25 cellular contexts compared by ENCODE assay signal in genomic region chr2:96248624-96249023, GRCh38. TPM values are rescaled to one million over a fixed set of nuclear protein-coding genes. Genes with fewer than 3 reads are reported as not detected.
DNase-seq lines count a peak whose midpoint lies in the region; ATAC-seq, FAIRE-seq and TF ChIP-seq lines count a peak whose summit lies in the region.
"Had no signal": no experiment of that assay in that cellular context is flagged by ENCODE, and none has a peak within 500 bp of the region (broad histone marks: within the 10 kb centered on the region; RNA-seq: fewer than 3 reads in every experiment).

No MANE protein-coding gene starts in this region.

- peaks cover 2% of the 10 kb centered on the region for H3K36me3 Mint-ChIP-seq in T-helper 17 cell (ENCODE audit: low read depth)
- H3K36me3 Mint-ChIP-seq in nephron progenitor cell (ENCODE audit: low read depth) = peaks cover 24% of the 10 kb centered on the region

- no peak overlapping the region for H3K4me2 ChIP-seq in HepG2 (ENCODE audit: low read depth, low read length)

- no peaks in the 10 kb centered on the region for H3K9me3 Mint-ChIP-seq in nephron progenitor cell
- H3K9me3 Mint-ChIP-seq in stimulated activated naive CD8-positive, alpha-beta T cell treated with anti-CD3 and anti-CD28 coated beads, Interleukin-15, amount 100 ng/mL, for 72 hours = peaks cover 8% of the 10 kb centered on the region in 2 donors

- FAIRE-seq in HepG2 (lab: Jason Lieb, UNC) = no peak
- FAIRE-seq: H1 had no signal

- H3K27ac ChIP-seq in HepG2 (ENCODE audit: extremely low read length, insufficient read depth, low read length) (no peak overlapping the region), right lobe of liver (no peak overlapping the region)
- H3K27ac ChIP-seq: 22Rv1, C4-2B, Peyer's patch had no signal

- H4K20me1 ChIP-seq in HepG2 (ENCODE audit: insufficient read depth, low read length) = no peaks in the 10 kb centered on the region

- H2AFZ ChIP-seq in HepG2 (ENCODE audit: low read length) = no peak overlapping the region

- DNase-seq in HepG2 (ENCODE audit: low spot score) = no peak
- DNase-seq in right lobe of liver = no peak
- no peak for DNase-seq in T-helper 17 cell
- no peak for DNase-seq in nephron progenitor cell
- DNase-seq in iPS-NIHi11 (ENCODE audit: low spot score) = no peak
- DNase-seq in stimulated activated naive CD8-positive, alpha-beta T cell treated with anti-CD3 and anti-CD28 coated beads, Interleukin-15, amount 100 ng/mL, for 72 hours = no peak
- no peak for DNase-seq in NCI-H1417 (lab: John Stamatoyannopoulos, UW)
- DNase-seq in Right ventricle myocardium superior = no peak
- DNase-seq: DMS153; IMR-90; KG1; MG63; NCI-H1105 treated with DMSO at 0.1 percent for 48 hours; NCI-H1694; NCI-H2029 treated with DMSO at 0.1 percent for 48 hours; NCI-H446 treated with DMSO at 0.1 percent for 48 hours; NCI-H526; NCI-H82; NK-92 treated with Interleukin-12 subunit alpha and Interleukin-12 subunit beta, amount 100 ng/mL, for 24 hours; Peyer's patch; SIG-M5 had no signal

- H3K4me3 Mint-ChIP-seq in T-helper 17 cell = no peak overlapping the region
- no peak overlapping the region for H3K4me3 Mint-ChIP-seq in nephron progenitor cell
- H3K4me3 Mint-ChIP-seq in stimulated activated naive CD8-positive, alpha-beta T cell treated with anti-CD3 and anti-CD28 coated beads, Interleukin-15, amount 100 ng/mL, for 72 hours = no peak overlapping the region
- H3K4me3 Mint-ChIP-seq: B cell had no signal

- POLR2A ChIA-PET in HepG2 (lab: Yijun Ruan, JAX) = interaction anchor here (1.4 to 1.5 kb wide), 2 partner anchors 12 to 40 kb away, joined by 5 to 6 read pairs; partner anchors contain the start of gene STARD7

- in situ Hi-C loops in HepG2 (cut with HindIII; ENCODE audit: extremely low pct_ligation_motif_present, low pct_unique_long_range_greater_than_20kb) = no loop called here

- BruUV-seq in HepG2 (replicated peaks; lab: Mats Ljungman, UMichigan) = no TSS peak

- H3K36me3 ChIP-seq in HepG2 (replicated peaks in 1 of 2; ENCODE audit: control insufficient read depth in 1 of 2, insufficient read depth in 2 of 2, low read length in 2 of 2) = peaks cover 10 to 13% of the 10 kb centered on the region in 2 experiments
- H3K36me3 ChIP-seq in right lobe of liver = peaks cover 0 to 22% (median 6%) of the 10 kb centered on the region in 4 donors

- H3K27me3 ChIP-seq in HepG2 (ENCODE audit: control insufficient read depth in 1 of 2, insufficient read depth in 2 of 2, low read length in 2 of 2) (no peaks in the 10 kb centered on the region), right lobe of liver (no peaks in the 10 kb centered on the region)
- H3K27me3 ChIP-seq: MG63, Peyer's patch had no signal

- H3K4me1 ChIP-seq in HepG2 (ENCODE audit: insufficient read depth, low read length) = peaks cover 25% of the 10 kb centered on the region
- H3K4me1 ChIP-seq in right lobe of liver = peaks cover 0 to 31% (median 7%) of the 10 kb centered on the region in 4 donors

- ATAC-seq in HepG2 = no peak
- ATAC-seq in right lobe of liver = no peak
- ATAC-seq in T-helper 17 cell = no peak
- ATAC-seq in stimulated activated naive CD8-positive, alpha-beta T cell treated with anti-CD3 and anti-CD28 coated beads, Interleukin-15, amount 100 ng/mL, for 72 hours = no peak
- no peak for ATAC-seq in Right ventricle myocardium superior (ENCODE audit: poor library complexity)

- intact Hi-C loops in HepG2 (cut with micrococcal nuclease; ENCODE audit: unreplicated experiment) (no loop called here), right lobe of liver (cut with DNase I) (no loop called here), Right ventricle myocardium superior (cut with DNase I) (no loop called here)

- no peak overlapping the region for H3K4me3 ChIP-seq in HepG2 (replicated peaks in 1 of 3; ENCODE audit: insufficient read depth in 1 of 3, low read depth in 2 of 3, low read length in 3 of 3)
- no peak overlapping the region for H3K4me3 ChIP-seq in right lobe of liver
- H3K4me3 ChIP-seq: MG63, Peyer's patch had no signal

- no peak for TF ChIP-seq POLR2A in HepG2 (IDR thresholded peaks at IDR 0.05; ENCODE audit: insufficient read depth in 1 of 2, low read depth in 2 of 2, low read length in 2 of 2)
- no peak for TF ChIP-seq POLR2A in right lobe of liver (IDR thresholded peaks at IDR 0.05)

- TF ChIP-seq RAD21 in HepG2 (CRISPR knock-in tag; IDR thresholded peaks at IDR 0.05) = no peak

- TF ChIP-seq CTCF in HepG2 (CRISPR knock-in tag; IDR thresholded peaks at IDR 0.05) = no peak
- no peak for TF ChIP-seq CTCF in right lobe of liver (IDR thresholded peaks at IDR 0.05)
- no peak for TF ChIP-seq CTCF in nephron progenitor cell (IDR thresholded peaks at IDR 0.05)

- peak overlapping the region; percentile 90 for H3K27ac Mint-ChIP-seq in T-helper 17 cell
- peak overlapping the region; percentile 15 for H3K27ac Mint-ChIP-seq in nephron progenitor cell
- no peak overlapping the region for H3K27ac Mint-ChIP-seq in stimulated activated naive CD8-positive, alpha-beta T cell treated with anti-CD3 and anti-CD28 coated beads, Interleukin-15, amount 100 ng/mL, for 72 hours

- WGBS in HepG2 (ENCODE audit: low lambda C conversion rate) = 95% methylated on average over 4 of the region's 4 CpGs
- 80% methylated on average over 2 of the region's 4 CpGs for WGBS in right lobe of liver (ENCODE audit: insufficient coverage, low coverage, low lambda C conversion rate, missing lambda C conversion rate)

- H3K4me1 Mint-ChIP-seq in T-helper 17 cell (peaks cover 17% of the 10 kb centered on the region), nephron progenitor cell (peaks cover 65% of the 10 kb centered on the region)
- peaks cover 51% of the 10 kb centered on the region for H3K4me1 Mint-ChIP-seq in stimulated activated naive CD8-positive, alpha-beta T cell treated with anti-CD3 and anti-CD28 coated beads, Interleukin-15, amount 100 ng/mL, for 72 hours

- no peaks in the 10 kb centered on the region for H3K9me3 ChIP-seq in HepG2 (ENCODE audit: low read length)
- H3K9me3 ChIP-seq in right lobe of liver = no peaks in the 10 kb centered on the region
- H3K9me3 ChIP-seq in T-helper 17 cell (ENCODE audit: control insufficient read depth, low read length, poor library complexity, severe bottlenecking) = no peaks in the 10 kb centered on the region
- H3K9me3 ChIP-seq: Peyer's patch had no signal

- H3K27me3 Mint-ChIP-seq in T-helper 17 cell (no peaks in the 10 kb centered on the region), nephron progenitor cell (ENCODE audit: low read depth, poor library complexity) (peaks cover 7% of the 10 kb centered on the region)
- no peaks in the 10 kb centered on the region for H3K27me3 Mint-ChIP-seq in stimulated activated naive CD8-positive, alpha-beta T cell treated with anti-CD3 and anti-CD28 coated beads, Interleukin-15, amount 100 ng/mL, for 72 hours
- H3K27me3 Mint-ChIP-seq: B cell had no signal

- H3K79me2 ChIP-seq in HepG2 (ENCODE audit: insufficient read depth, low read length) = no peaks in the 10 kb centered on the region

- no peak overlapping the region for H3K9ac ChIP-seq in HepG2 (ENCODE audit: insufficient read depth, low read depth, low read length)

- no peak for TF ChIP-seq EP300 in HepG2 (IDR thresholded peaks at IDR 0.05; ENCODE audit: low read depth in 2 of 2, low read length in 2 of 2)
- TF ChIP-seq EP300 in HepG2 (CRISPR knock-in tag; IDR thresholded peaks at IDR 0.05; ENCODE audit: borderline replicate concordance) = no peak

- CTCF ChIA-PET in HepG2 (lab: Yijun Ruan, JAX; ENCODE audit: low intra/inter-chr PET ratio, low total read pairs) = no interaction called here

RNA-seq across cellular contexts. Expression of gene TMEM127, which starts 17.2 kb away (rescaled TPM):
- total RNA-seq in HepG2 (2016; rRNA removed; fragmentation: Illumina TruSeq; extraction: Trizol) (15.7 and 21.5 TPM in 2 replicates), right lobe of liver (10 to 100 TPM; 28.3 to 42.6 (median 32.8) TPM), T-helper 17 cell (10 to 100 TPM; 36.4 to 44.8 TPM), Right ventricle myocardium superior (67.3 TPM)
- total RNA-seq in HepG2 (2016; cell fraction: cytosol; rRNA removed; fragmentation: Illumina TruSeq; extraction: Trizol; ENCODE audit: low read depth) = 1.6 and 1.7 TPM in 2 replicates
- 13.2 and 21.0 TPM in 2 replicates for total RNA-seq in HepG2 (2016; cell fraction: insoluble cytoplasmic fraction; rRNA removed; fragmentation: Illumina TruSeq; extraction: Trizol)
- total RNA-seq in HepG2 (2016; cell fraction: membrane; rRNA removed; fragmentation: Illumina TruSeq; extraction: Trizol) = 7.2 and 9.0 TPM in 2 replicates
- total RNA-seq in HepG2 (2016; cell fraction: nucleus; rRNA removed; fragmentation: Illumina TruSeq; extraction: Trizol) = 18.7 and 20.0 TPM in 2 replicates
- polyA plus RNA-seq in HepG2 (2011; rRNA removed) = 33.9 and 45.2 TPM in 2 replicates
- 24.6 and 25.3 TPM in 2 replicates for polyA plus RNA-seq in HepG2 (2011; cell fraction: cytosol; rRNA removed)
- polyA plus RNA-seq in HepG2 (2011; cell fraction: nucleus; rRNA removed) = 23.8 and 26.6 TPM in 2 replicates
- polyA plus RNA-seq in HepG2 (2012) = 18.5 and 22.4 TPM in 2 replicates
- polyA plus RNA-seq in HepG2 (2016; cell fraction: cytosol; fragmentation: Illumina TruSeq; extraction: Trizol; ENCODE audit: low read depth) = 1.5 and 1.9 TPM in 2 replicates
- polyA plus RNA-seq in HepG2 (2016; cell fraction: insoluble cytoplasmic fraction; fragmentation: Illumina TruSeq; extraction: Trizol; ENCODE audit: low read depth) = 13.9 and 16.7 TPM in 2 replicates
- polyA plus RNA-seq in HepG2 (2016; cell fraction: membrane; fragmentation: Illumina TruSeq; extraction: Trizol; ENCODE audit: low read depth) = 5.0 and 5.8 TPM in 2 replicates
- 26.4 and 31.8 TPM in 2 replicates for polyA plus RNA-seq in HepG2 (2016; cell fraction: nucleus; fragmentation: Illumina TruSeq; extraction: Trizol; ENCODE audit: insufficient read depth, low read depth)
- polyA minus RNA-seq in HepG2 (2011; rRNA and poly(A)+ RNA removed; ENCODE audit: low replicate concordance) = 75.3 and 118 TPM in 2 replicates
- polyA minus RNA-seq in HepG2 (2011; cell fraction: cytosol; rRNA and poly(A)+ RNA removed) = 16.4 and 21.8 TPM in 2 replicates
- 26.3 and 29.3 TPM in 2 replicates for polyA minus RNA-seq in HepG2 (2011; cell fraction: nucleus; rRNA and poly(A)+ RNA removed)

RNA-seq across cellular contexts. Expression of gene CIAO1, which starts 17.4 kb away (rescaled TPM):
- total RNA-seq in HepG2 (2016; rRNA removed; fragmentation: Illumina TruSeq; extraction: Trizol) (99.3 and 118 TPM in 2 replicates), right lobe of liver (10 to 100 TPM; 39.8 to 80.3 (median 45.0) TPM), T-helper 17 cell (10 to 100 TPM; 60.0 to 61.5 TPM), Right ventricle myocardium superior (62.3 TPM)
- total RNA-seq in HepG2 (2016; cell fraction: cytosol; rRNA removed; fragmentation: Illumina TruSeq; extraction: Trizol; ENCODE audit: low read depth) = 14.9 and 15.6 TPM in 2 replicates
- total RNA-seq in HepG2 (2016; cell fraction: insoluble cytoplasmic fraction; rRNA removed; fragmentation: Illumina TruSeq; extraction: Trizol) = 102 and 121 TPM in 2 replicates
- 38.1 and 39.7 TPM in 2 replicates for total RNA-seq in HepG2 (2016; cell fraction: membrane; rRNA removed; fragmentation: Illumina TruSeq; extraction: Trizol)
- 61.9 and 65.1 TPM in 2 replicates for total RNA-seq in HepG2 (2016; cell fraction: nucleus; rRNA removed; fragmentation: Illumina TruSeq; extraction: Trizol)
- polyA plus RNA-seq in HepG2 (2011; rRNA removed) = 109 and 120 TPM in 2 replicates
- 120 and 159 TPM in 2 replicates for polyA plus RNA-seq in HepG2 (2011; cell fraction: cytosol; rRNA removed)
- polyA plus RNA-seq in HepG2 (2011; cell fraction: nucleus; rRNA removed) = 110 and 111 TPM in 2 replicates
- 69.5 and 70.0 TPM in 2 replicates for polyA plus RNA-seq in HepG2 (2012)
- 16.2 and 16.4 TPM in 2 replicates for polyA plus RNA-seq in HepG2 (2016; cell fraction: cytosol; fragmentation: Illumina TruSeq; extraction: Trizol; ENCODE audit: low read depth)
- polyA plus RNA-seq in HepG2 (2016; cell fraction: insoluble cytoplasmic fraction; fragmentation: Illumina TruSeq; extraction: Trizol; ENCODE audit: low read depth) = 117 and 126 TPM in 2 replicates
- polyA plus RNA-seq in HepG2 (2016; cell fraction: membrane; fragmentation: Illumina TruSeq; extraction: Trizol; ENCODE audit: low read depth) = 29.3 and 29.6 TPM in 2 replicates
- 148 and 152 TPM in 2 replicates for polyA plus RNA-seq in HepG2 (2016; cell fraction: nucleus; fragmentation: Illumina TruSeq; extraction: Trizol; ENCODE audit: insufficient read depth, low read depth)
- 225 and 243 TPM in 2 replicates for polyA minus RNA-seq in HepG2 (2011; rRNA and poly(A)+ RNA removed; ENCODE audit: low replicate concordance)
- polyA minus RNA-seq in HepG2 (2011; cell fraction: cytosol; rRNA and poly(A)+ RNA removed) = 65.5 and 66.8 TPM in 2 replicates
- polyA minus RNA-seq in HepG2 (2011; cell fraction: nucleus; rRNA and poly(A)+ RNA removed) = 49.4 and 55.6 TPM in 2 replicates

RNA-seq across cellular contexts. Expression of gene STARD7, which starts 40.0 kb away (rescaled TPM):
- total RNA-seq in HepG2 (2016; rRNA removed; fragmentation: Illumina TruSeq; extraction: Trizol) (300 and 332 TPM in 2 replicates), right lobe of liver (10 to 100 TPM; 52.8 to 83.9 (median 65.4) TPM), T-helper 17 cell (10 to 100 TPM; 59.2 to 72.6 TPM), Right ventricle myocardium superior (179 TPM)
- 45.1 and 56.7 TPM in 2 replicates for total RNA-seq in HepG2 (2016; cell fraction: cytosol; rRNA removed; fragmentation: Illumina TruSeq; extraction: Trizol; ENCODE audit: low read depth)
- 302 and 329 TPM in 2 replicates for total RNA-seq in HepG2 (2016; cell fraction: insoluble cytoplasmic fraction; rRNA removed; fragmentation: Illumina TruSeq; extraction: Trizol)
- total RNA-seq in HepG2 (2016; cell fraction: membrane; rRNA removed; fragmentation: Illumina TruSeq; extraction: Trizol) = 220 and 258 TPM in 2 replicates
- 168 and 191 TPM in 2 replicates for total RNA-seq in HepG2 (2016; cell fraction: nucleus; rRNA removed; fragmentation: Illumina TruSeq; extraction: Trizol)
- 67.2 and 88.2 TPM in 2 replicates for polyA plus RNA-seq in HepG2 (2011; rRNA removed)
- polyA plus RNA-seq in HepG2 (2011; cell fraction: cytosol; rRNA removed) = 44.2 and 66.6 TPM in 2 replicates
- 90.2 and 107 TPM in 2 replicates for polyA plus RNA-seq in HepG2 (2011; cell fraction: nucleus; rRNA removed)
- 93.8 and 117 TPM in 2 replicates for polyA plus RNA-seq in HepG2 (2012)
- polyA plus RNA-seq in HepG2 (2016; cell fraction: cytosol; fragmentation: Illumina TruSeq; extraction: Trizol; ENCODE audit: low read depth) = 26.0 and 34.9 TPM in 2 replicates
- polyA plus RNA-seq in HepG2 (2016; cell fraction: insoluble cytoplasmic fraction; fragmentation: Illumina TruSeq; extraction: Trizol; ENCODE audit: low read depth) = 237 and 245 TPM in 2 replicates
- polyA plus RNA-seq in HepG2 (2016; cell fraction: membrane; fragmentation: Illumina TruSeq; extraction: Trizol; ENCODE audit: low read depth) = 111 and 128 TPM in 2 replicates
- polyA plus RNA-seq in HepG2 (2016; cell fraction: nucleus; fragmentation: Illumina TruSeq; extraction: Trizol; ENCODE audit: insufficient read depth, low read depth) = 205 and 220 TPM in 2 replicates
- polyA minus RNA-seq in HepG2 (2011; rRNA and poly(A)+ RNA removed; ENCODE audit: low replicate concordance) = 78.3 and 92.3 TPM in 2 replicates
- polyA minus RNA-seq in HepG2 (2011; cell fraction: cytosol; rRNA and poly(A)+ RNA removed) = 89.8 and 100 TPM in 2 replicates
- polyA minus RNA-seq in HepG2 (2011; cell fraction: nucleus; rRNA and poly(A)+ RNA removed) = 137 and 187 TPM in 2 replicates

RNA-seq across cellular contexts. Expression of gene SNRNP200, which starts 56.7 kb away (rescaled TPM):
- total RNA-seq in HepG2 (2016; rRNA removed; fragmentation: Illumina TruSeq; extraction: Trizol) = 99.0 and 163 TPM in 2 replicates
- 47.2 and 52.9 TPM in 2 replicates for total RNA-seq in HepG2 (2016; cell fraction: cytosol; rRNA removed; fragmentation: Illumina TruSeq; extraction: Trizol; ENCODE audit: low read depth)
- total RNA-seq in HepG2 (2016; cell fraction: insoluble cytoplasmic fraction; rRNA removed; fragmentation: Illumina TruSeq; extraction: Trizol) = 96.1 and 157 TPM in 2 replicates
- total RNA-seq in HepG2 (2016; cell fraction: membrane; rRNA removed; fragmentation: Illumina TruSeq; extraction: Trizol) = 38.5 and 38.9 TPM in 2 replicates
- total RNA-seq in HepG2 (2016; cell fraction: nucleus; rRNA removed; fragmentation: Illumina TruSeq; extraction: Trizol) = 100 and 111 TPM in 2 replicates
- polyA plus RNA-seq in HepG2 (2011; rRNA removed) = 228 and 232 TPM in 2 replicates
- polyA plus RNA-seq in HepG2 (2011; cell fraction: cytosol; rRNA removed) = 208 and 241 TPM in 2 replicates
- polyA plus RNA-seq in HepG2 (2011; cell fraction: nucleus; rRNA removed) = 356 and 374 TPM in 2 replicates
- 140 and 148 TPM in 2 replicates for polyA plus RNA-seq in HepG2 (2012)
- 7.3 and 8.8 TPM in 2 replicates for polyA plus RNA-seq in HepG2 (2016; cell fraction: cytosol; fragmentation: Illumina TruSeq; extraction: Trizol; ENCODE audit: low read depth)
- polyA plus RNA-seq in HepG2 (2016; cell fraction: insoluble cytoplasmic fraction; fragmentation: Illumina TruSeq; extraction: Trizol; ENCODE audit: low read depth) = 181 and 193 TPM in 2 replicates
- 14.0 and 16.1 TPM in 2 replicates for polyA plus RNA-seq in HepG2 (2016; cell fraction: membrane; fragmentation: Illumina TruSeq; extraction: Trizol; ENCODE audit: low read depth)
- 219 and 234 TPM in 2 replicates for polyA plus RNA-seq in HepG2 (2016; cell fraction: nucleus; fragmentation: Illumina TruSeq; extraction: Trizol; ENCODE audit: insufficient read depth, low read depth)
- 554 and 704 TPM in 2 replicates for polyA minus RNA-seq in HepG2 (2011; rRNA and poly(A)+ RNA removed; ENCODE audit: low replicate concordance)
- polyA minus RNA-seq in HepG2 (2011; cell fraction: cytosol; rRNA and poly(A)+ RNA removed) = 179 and 186 TPM in 2 replicates
- polyA minus RNA-seq in HepG2 (2011; cell fraction: nucleus; rRNA and poly(A)+ RNA removed) = 151 and 182 TPM in 2 replicates
- total RNA-seq in right lobe of liver = 10 to 100 TPM; 43.6 to 52.5 (median 46.8) TPM
- 100 to 1,000 TPM; 189 to 224 TPM for total RNA-seq in T-helper 17 cell
- total RNA-seq in Right ventricle myocardium superior = 50.1 TPM

Comparison
In these comparisons a context has a peak if more than half of its experiments do, and no peak if none do; other contexts are left out.
1. H3K27ac Mint-ChIP-seq: peak in T-helper 17 cell (single experiment) and nephron progenitor cell (single experiment); none in stimulated activated naive CD8-positive, alpha-beta T cell treated with anti-CD3 and anti-CD28 coated beads, Interleukin-15, amount 100 ng/mL, for 72 hours (0 of 2).